In genomic region chr4:166284221-166284620, GRCh38 we compare ENCODE assay signal across 35 cellular contexts.
DNase-seq lines count a peak whose midpoint lies in the region; ATAC-seq, FAIRE-seq and TF ChIP-seq lines count a peak whose summit lies in the region.
"Had no signal": no experiment of that assay in that cellular context is flagged by ENCODE, and none has a peak within 500 bp of the region (broad histone marks: within the 10 kb centered on the region; RNA-seq: fewer than 3 reads in every experiment).

No MANE protein-coding gene starts in this region.

- intact Hi-C loops in mammary epithelial cell (cut with micrococcal nuclease): no loop called here

- DNase-seq in HEK293T (ENCODE audit: extremely low spot score): no peak
- DNase-seq in small intestine: no peak
- DNase-seq in hypothalamus (lab: John Stamatoyannopoulos, UW): no peak
- DNase-seq in T-helper 17 cell: no peak
- DNase-seq in mammary epithelial cell: no peak
- DNase-seq: 8988T; ACHN; AML-193; BE2C; C1 segment of cervical spinal cord; Caco-2; Calu3; CD4-positive, alpha-beta memory T cell; CD4-positive, alpha-beta T cell; CD4-positive, CD25-positive, alpha-beta regulatory T cell; CD8-positive, alpha-beta memory T cell; CD8-positive, alpha-beta T cell; COR-L47; DMS 273 treated with DMSO at 0.1 percent for 48 hours; DMS153; DMS53; DMS79; DMS79 treated with DMSO at 0.1 percent for 48 hours; DND-41; EL had no signal

- no peaks in the 10 kb centered on the region for H3K36me3 ChIP-seq in small intestine (ENCODE audit: control insufficient read depth in 2 of 2, insufficient read depth in 2 of 2, low read length in 2 of 2)
- H3K36me3 ChIP-seq in mammary epithelial cell (ENCODE audit: insufficient read depth, low read length): no peaks in the 10 kb centered on the region
- H3K36me3 ChIP-seq: BE2C; BLaER1; BLaER1 treated with 17β-estradiol and CSF1 and Interleukin-3, amounts not matched to agents 10 nM and 100 nM had no signal

- H3K27ac ChIP-seq in small intestine (ENCODE audit: low read depth in 1 of 2, low read length in 1 of 2) (no peak overlapping the region), mammary epithelial cell (ENCODE audit: insufficient read depth, low read depth, low read length) (no peak overlapping the region)
- H3K27ac ChIP-seq: 22Rv1; A549; BLaER1; BLaER1 treated with 17β-estradiol and CSF1 and Interleukin-3, amounts not matched to agents 10 nM and 100 nM; C4-2B had no signal

- no peaks in the 10 kb centered on the region for H3K36me3 Mint-ChIP-seq in T-helper 17 cell (ENCODE audit: low read depth)
- H3K36me3 Mint-ChIP-seq: CD14-positive monocyte; CD4-positive, alpha-beta memory T cell; CD4-positive, CD25-positive, alpha-beta regulatory T cell; CD8-positive, alpha-beta memory T cell; CD8-positive, alpha-beta T cell had no signal

- no peak overlapping the region for H3K4me3 ChIP-seq in small intestine (ENCODE audit: low read depth in 1 of 2, low read length in 2 of 2)
- H3K4me3 ChIP-seq in mammary epithelial cell (replicated peaks in 1 of 3; ENCODE audit: insufficient read depth in 1 of 3, low read depth in 2 of 3, low read length in 3 of 3): no peak overlapping the region
- H3K4me3 ChIP-seq: A549; BLaER1; BLaER1 treated with 17β-estradiol and CSF1 and Interleukin-3, amounts not matched to agents 10 nM and 100 nM had no signal

- no peak overlapping the region for H3K4me3 Mint-ChIP-seq in T-helper 17 cell
- H3K4me3 Mint-ChIP-seq: B cell; CD14-positive monocyte; CD4-positive, alpha-beta memory T cell; CD4-positive, alpha-beta T cell; CD4-positive, CD25-positive, alpha-beta regulatory T cell; CD8-positive, alpha-beta memory T cell; CD8-positive, alpha-beta T cell had no signal

- in situ Hi-C loops in mammary epithelial cell (cut with MboI; ENCODE audit: low sequenced_read_pairs in 2 of 2): no loop called here

- H3K9me3 ChIP-seq in small intestine (ENCODE audit: control insufficient read depth, low read depth) (no peaks in the 10 kb centered on the region), T-helper 17 cell (ENCODE audit: control insufficient read depth, low read length, poor library complexity, severe bottlenecking) (no peaks in the 10 kb centered on the region), mammary epithelial cell (replicated peaks; ENCODE audit: insufficient read depth, low read length) (no peaks in the 10 kb centered on the region)
- H3K9me3 ChIP-seq: A549; BE2C; BLaER1; BLaER1 treated with 17β-estradiol and CSF1 and Interleukin-3, amounts not matched to agents 10 nM and 100 nM; Caco-2 had no signal

- CTCF ChIA-PET in HEK293T (lab: Yijun Ruan, JAX): no interaction called here
- CTCF ChIA-PET in mammary epithelial cell (lab: Charles Lee; ENCODE audit: low non-redundant PET): no interaction called here

- no peaks in the 10 kb centered on the region for H3K4me1 ChIP-seq in small intestine (ENCODE audit: control insufficient read depth in 2 of 2, insufficient read depth in 1 of 2, low read depth in 1 of 2, low read length in 1 of 2)
- H3K4me1 ChIP-seq in mammary epithelial cell (ENCODE audit: insufficient read depth, low read length): no peaks in the 10 kb centered on the region
- H3K4me1 ChIP-seq: A549; BE2C; BLaER1; BLaER1 treated with 17β-estradiol and CSF1 and Interleukin-3, amounts not matched to agents 10 nM and 100 nM; Caco-2 had no signal

- POLR2A ChIA-PET in HEK293T (lab: Yijun Ruan, JAX): no interaction called here

- no peak overlapping the region for H3K27ac Mint-ChIP-seq in T-helper 17 cell
- H3K27ac Mint-ChIP-seq: B cell; CD4-positive, alpha-beta memory T cell; CD4-positive, alpha-beta T cell; CD4-positive, CD25-positive, alpha-beta regulatory T cell; CD8-positive, alpha-beta memory T cell; CD8-positive, alpha-beta T cell had no signal

- no peak overlapping the region for H3K4me2 ChIP-seq in mammary epithelial cell (ENCODE audit: insufficient read depth, low read depth, low read length)
- H3K4me2 ChIP-seq: A549; BLaER1; BLaER1 treated with 17β-estradiol and CSF1 and Interleukin-3, amounts not matched to agents 10 nM and 100 nM had no signal

- no TSS peak for BruUV-seq in mammary epithelial cell (replicated peaks; lab: Mats Ljungman, UMichigan)

- H3K9ac ChIP-seq in mammary epithelial cell (ENCODE audit: insufficient read depth, low read length): no peak overlapping the region
- H3K9ac ChIP-seq: BLaER1; BLaER1 treated with 17β-estradiol and CSF1 and Interleukin-3, amounts not matched to agents 10 nM and 100 nM had no signal

- no peaks in the 10 kb centered on the region for H3K79me2 ChIP-seq in mammary epithelial cell (ENCODE audit: insufficient read depth, low read length)

- H3K27me3 Mint-ChIP-seq in T-helper 17 cell: no peaks in the 10 kb centered on the region
- H3K27me3 Mint-ChIP-seq: B cell; CD4-positive, alpha-beta memory T cell; CD4-positive, alpha-beta T cell; CD4-positive, CD25-positive, alpha-beta regulatory T cell; CD8-positive, alpha-beta memory T cell had no signal

- FAIRE-seq in G401.6 (lab: Jason Lieb, UNC) (peak; percentile 44), small intestine (lab: Jason Lieb, UNC) (peak; percentile 10)
- FAIRE-seq: A204.1, A549, D721Med had no signal

- TF ChIP-seq CTCF in mammary epithelial cell (conservative IDR thresholded peaks at IDR 0.05 in 1 of 2, IDR thresholded peaks at IDR 0.05 in 1 of 2; ENCODE audit: extremely low read depth in 1 of 2, insufficient read depth in 1 of 2, low read depth in 1 of 2, low read length in 2 of 2): no peak

- dilution Hi-C loops in mammary epithelial cell (cut with HindIII; ENCODE audit: low sequenced_read_pairs): no loop called here

- H4K20me1 ChIP-seq in mammary epithelial cell (ENCODE audit: insufficient read depth, low read length): no peaks in the 10 kb centered on the region
- H4K20me1 ChIP-seq: BLaER1; BLaER1 treated with 17β-estradiol and CSF1 and Interleukin-3, amounts not matched to agents 10 nM and 100 nM had no signal

- no peaks in the 10 kb centered on the region for H3K4me1 Mint-ChIP-seq in T-helper 17 cell
- H3K4me1 Mint-ChIP-seq: B cell; CD14-positive monocyte; CD4-positive, alpha-beta memory T cell; CD8-positive, alpha-beta memory T cell had no signal

- no peak overlapping the region for H2AFZ ChIP-seq in mammary epithelial cell (ENCODE audit: low read depth, low read length)

- H3K27me3 ChIP-seq in small intestine (ENCODE audit: control insufficient read depth in 2 of 2, insufficient read depth in 2 of 2, low read length in 2 of 2): no peaks in the 10 kb centered on the region
- no peaks in the 10 kb centered on the region for H3K27me3 ChIP-seq in mammary epithelial cell (ENCODE audit: insufficient read depth, low read length)
- H3K27me3 ChIP-seq: BE2C; BLaER1; BLaER1 treated with 17β-estradiol and CSF1 and Interleukin-3, amounts not matched to agents 10 nM and 100 nM had no signal

- no peak for ATAC-seq in T-helper 17 cell
- ATAC-seq: A549; CD8-positive, alpha-beta T cell had no signal

TF ChIP-seq in HEK293T, 16 proteins besides CTCF, POLR2A, EP300 and RAD21:
- TF ChIP-seq PKNOX1 (IDR thresholded peaks at IDR 0.05) (peak; percentile 5; the same call in 1 of the 2 replicates), HDGF (IDR thresholded peaks at IDR 0.05; ENCODE audit: borderline replicate concordance) (no peak)
TF ChIP-seq in HEK293T: peak in this region for 1.
